In genomic region chr17:69729937-69730336, GRCh38 we compare ENCODE assay signal across 18 cellular contexts.
DNase-seq lines count a peak whose midpoint lies in the region; ATAC-seq, FAIRE-seq and TF ChIP-seq lines count a peak whose summit lies in the region.
"Had no signal": no experiment of that assay in that cellular context is flagged by ENCODE, and none has a peak within 500 bp of the region (broad histone marks: within the 10 kb centered on the region; RNA-seq: fewer than 3 reads in every experiment).

No MANE protein-coding gene starts in this region.

- peak; percentile 62 for DNase-seq in M059J (ENCODE audit: low read depth)
- DNase-seq in bronchial epithelial cell (ENCODE audit: low read depth) = peak; percentile 98
- DNase-seq in iris pigment epithelial cell (ENCODE audit: low read depth) = peak; percentile 93
- no peak for DNase-seq in brain microvascular endothelial cell
- no peak for DNase-seq in NCI-H146 (lab: John Stamatoyannopoulos, UW)
- DNase-seq: anterior cingulate cortex; GOT3; kidney; NCI-H2227 treated with DMSO at 0.1 percent for 48 hours; nephron progenitor cell; stimulated activated CD4-positive, alpha-beta T cell treated with anti-CD3 and anti-CD28 coated beads, Interleukin-12 subunit alpha, Interleukin-12 subunit beta, amount 100 ng/mL, for 4 hours had no signal

- TF ChIP-seq CTCF in bronchial epithelial cell (IDR thresholded peaks at IDR 0.05; ENCODE audit: insufficient read depth, low read length, severe bottlenecking) (no peak), brain microvascular endothelial cell (IDR thresholded peaks at IDR 0.05; ENCODE audit: low read depth, low read length, missing control alignments) (no peak)

- no peaks in the 10 kb centered on the region for H3K27me3 ChIP-seq in bronchial epithelial cell (ENCODE audit: control insufficient read depth, insufficient read depth, low read length)
- H3K27me3 ChIP-seq in brain microvascular endothelial cell (replicated peaks) = no peaks in the 10 kb centered on the region
- H3K27me3 ChIP-seq: tibial nerve had no signal

- no peak overlapping the region for H3K27ac ChIP-seq in brain microvascular endothelial cell
- H3K27ac ChIP-seq: HL-60, KMS-11, tibial nerve had no signal

- FAIRE-seq in G401.6 (lab: Jason Lieb, UNC) (peak; percentile 97), bronchial epithelial cell (lab: Jason Lieb, UNC) (peak; percentile 68)
- FAIRE-seq: kidney had no signal

- in situ Hi-C loops in brain microvascular endothelial cell (cut with HindIII; ENCODE audit: low pct_ligation_motif_present, low sequenced_read_pairs) = no loop called here

- ATAC-seq in GM19023 (IDR thresholded peaks at IDR 0.05; ENCODE audit: unreplicated experiment) (no peak), GM19455 (IDR thresholded peaks at IDR 0.05; ENCODE audit: unreplicated experiment) (no peak)
- ATAC-seq: WTC11 had no signal

- H3K4me3 ChIP-seq in bronchial epithelial cell (ENCODE audit: low read depth, low read length) (no peak overlapping the region), brain microvascular endothelial cell (ENCODE audit: low read depth, low read length) (no peak overlapping the region)
- H3K4me3 ChIP-seq: tibial nerve had no signal

- H3K36me3 ChIP-seq in bronchial epithelial cell (ENCODE audit: control insufficient read depth, insufficient read depth, low read length) (no peaks in the 10 kb centered on the region), brain microvascular endothelial cell (replicated peaks) (no peaks in the 10 kb centered on the region)
- H3K36me3 ChIP-seq: tibial nerve had no signal

Comparison
In these comparisons a context has a peak if more than half of its experiments do, and no peak if none do; other contexts are left out.
1. DNase-seq: peak in M059J (single experiment), bronchial epithelial cell (single experiment) and iris pigment epithelial cell (single experiment); none in brain microvascular endothelial cell (single experiment) and NCI-H146 (single experiment).